Comparison of ENCODE assay signal across 8 cellular contexts in genomic region chr9:33677506-33677809, GRCh38.
A peak's percentile ranks its signal among the peaks of the same experiment; 100 is the strongest.
DNase-seq lines count a peak whose midpoint lies in the region; TF ChIP-seq lines count a peak whose summit lies in the region.

No MANE protein-coding gene starts in this region.

- DNase-seq in Caco-2 (no peak), SJCRH30 (no peak), fibroblast of pulmonary artery (ENCODE audit: low read depth) (no peak), Kasumi-1 (lab: John Stamatoyannopoulos, UW) (no peak), NCI-H1105 (lab: John Stamatoyannopoulos, UW) (no peak), NCI-H2029 treated with DMSO at 0.1 percent for 48 hours (lab: John Stamatoyannopoulos, UW) (no peak), mesenteric fat pad (ENCODE audit: low spot score) (no peak)

- H3K9me3 Mint-ChIP-seq in Caco-2 (ENCODE audit: unreplicated experiment): no peaks in the 10 kb centered on the region

- peaks cover 47% of the 10 kb centered on the region for H3K27me3 Mint-ChIP-seq in Caco-2 (ENCODE audit: insufficient read depth, unreplicated experiment)

- no TSS peak for BruUV-seq in Caco-2 (replicated peaks; lab: Mats Ljungman, UMichigan)

- no peak overlapping the region for H3K27ac Mint-ChIP-seq in Caco-2 (ENCODE audit: unreplicated experiment)

- H3K4me3 Mint-ChIP-seq in Caco-2 (ENCODE audit: unreplicated experiment): peak overlapping the region; percentile 82

- H3K9me3 ChIP-seq in Caco-2 (no peaks in the 10 kb centered on the region; the same call in 1 of the 2 replicates), SJCRH30 (replicated peaks) (no peaks in the 10 kb centered on the region)

- peak overlapping the region; percentile 80 for H3K27ac ChIP-seq in SJCRH30
- peak overlapping the region; percentile 79 for H3K27ac ChIP-seq in rectal smooth muscle tissue (ENCODE audit: low read depth, low read length)

- no peaks in the 10 kb centered on the region for H3K36me3 ChIP-seq in Caco-2 (ENCODE audit: control insufficient read depth, insufficient read depth, low read length)
- H3K36me3 ChIP-seq in SJCRH30: no peaks in the 10 kb centered on the region
- H3K36me3 ChIP-seq in rectal smooth muscle tissue (ENCODE audit: control insufficient read depth, insufficient read depth, low read length): no peaks in the 10 kb centered on the region

- H3K27me3 ChIP-seq in Caco-2 (replicated peaks; ENCODE audit: control insufficient read depth, insufficient read depth, low read length) (no peaks in the 10 kb centered on the region; the same call in 1 of the 2 replicates), SJCRH30 (no peaks in the 10 kb centered on the region), rectal smooth muscle tissue (ENCODE audit: control insufficient read depth, insufficient read depth, low read length) (no peaks in the 10 kb centered on the region)

- CTCF ChIA-PET in Caco-2 (lab: Charles Lee): interaction anchor here (1.3 kb wide), 1 partner anchor 210 kb away, joined by 6 read pairs; no protein-coding TSS in a partner anchor

- POLR2A ChIA-PET in Caco-2 (lab: Charles Lee): no interaction called here

- TF ChIP-seq CTCF in Caco-2 (IDR thresholded peaks at IDR 0.05; ENCODE audit: insufficient read depth in 1 of 2, low read depth in 1 of 2, low read length in 1 of 2, severe bottlenecking in 1 of 2, unreplicated experiment in 1 of 2) (no peak), fibroblast of pulmonary artery (IDR thresholded peaks at IDR 0.05; ENCODE audit: low read length, missing control alignments) (no peak)

- no peaks in the 10 kb centered on the region for H3K4me1 Mint-ChIP-seq in Caco-2 (ENCODE audit: low read depth, unreplicated experiment)

- no peak overlapping the region for H3K9ac ChIP-seq in rectal smooth muscle tissue (ENCODE audit: low read length)

- H3K36me3 Mint-ChIP-seq in Caco-2 (ENCODE audit: insufficient read depth, unreplicated experiment): no peaks in the 10 kb centered on the region

- H3K4me3 ChIP-seq in Caco-2 (ENCODE audit: low read depth, low read length) (peak overlapping the region; percentile 40), SJCRH30 (peak overlapping the region; percentile 79), fibroblast of pulmonary artery (replicated peaks; ENCODE audit: low read depth, low read length) (peak overlapping the region; percentile 43), rectal smooth muscle tissue (ENCODE audit: low read length) (peak overlapping the region; percentile 36)

- intact Hi-C loops in Caco-2 (cut with micrococcal nuclease; ENCODE audit: unreplicated experiment): no loop called here

- H3K4me1 ChIP-seq in Caco-2: peaks cover 4% of the 10 kb centered on the region; the same call in 1 of the 2 replicates
- no peaks in the 10 kb centered on the region; the same call in 1 of the 2 replicates for H3K4me1 ChIP-seq in SJCRH30
- H3K4me1 ChIP-seq in rectal smooth muscle tissue (ENCODE audit: control insufficient read depth, insufficient read depth, low read length): no peaks in the 10 kb centered on the region
